Comparison of ENCODE assay signal across 1 cellular context in the genomic region with DNA sequence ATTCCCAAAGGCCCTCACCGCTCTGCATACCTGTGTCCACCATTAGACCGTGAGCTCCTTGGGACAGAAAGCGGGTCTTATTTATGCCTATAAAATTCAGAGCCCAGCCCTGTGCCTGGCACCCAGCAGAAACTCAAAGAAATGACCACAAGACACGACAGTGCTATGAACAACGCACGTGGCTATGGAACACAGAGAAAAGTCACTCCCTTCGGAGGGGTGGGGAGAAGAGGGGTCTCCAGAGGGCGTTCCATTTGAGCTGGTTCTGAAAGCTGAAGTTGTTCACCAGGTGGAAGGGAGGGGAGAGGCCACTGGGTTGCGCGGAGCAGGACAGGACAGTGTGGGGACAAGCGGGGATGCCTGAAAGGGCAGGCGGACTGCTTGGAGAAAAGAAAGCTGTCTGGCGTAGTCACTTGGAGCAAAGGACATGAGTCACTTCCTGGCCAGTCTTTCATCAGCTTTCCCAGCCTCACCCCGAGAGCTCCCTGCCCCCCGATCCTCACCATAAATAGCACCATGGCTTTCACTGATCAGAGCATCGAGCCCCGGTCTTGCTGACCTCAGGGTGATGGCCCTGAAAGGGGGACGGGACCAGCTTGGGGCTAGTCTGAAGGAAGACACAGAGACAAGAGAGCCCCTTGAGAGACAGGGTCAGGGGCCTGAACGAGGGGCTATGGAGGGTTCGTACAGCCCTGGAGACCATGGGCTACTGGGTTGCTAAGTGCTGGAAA.
TF ChIP-seq lines count a peak whose summit lies in the region.

No MANE protein-coding gene starts in this region.

TF ChIP-seq in K562, 482 proteins besides CTCF, POLR2A, EP300 and RAD21 (continued from another document and continues in another):
- TF ChIP-seq ZNF449 (CRISPR knock-in tag; IDR thresholded peaks at IDR 0.05) (no peak), ARNT (IDR thresholded peaks at IDR 0.05) (peak in 1 of 2 experiments; percentile 31; a peak in 1 of 4 replicates), ZNF143 (CRISPR knock-in tag; IDR thresholded peaks at IDR 0.05) (peak; percentile 62; the same call in 1 of the 2 replicates), NFYB (IDR thresholded peaks at IDR 0.05; ENCODE audit: extremely low read depth, insufficient read length) (no peak), ZNF639 (CRISPR knock-in tag; conservative IDR thresholded peaks at IDR 0.05 in 1 of 2, IDR thresholded peaks at IDR 0.05 in 1 of 2) (no peak), ZBTB9 (CRISPR knock-in tag; IDR thresholded peaks at IDR 0.05) (peak; percentile 11; the same call in 1 of the 2 replicates), SMARCC2 (IDR thresholded peaks at IDR 0.05; ENCODE audit: low read depth) (peak; percentile 67), FOXA3 (CRISPR knock-in tag; conservative IDR thresholded peaks at IDR 0.05 in 1 of 2, IDR thresholded peaks at IDR 0.05 in 1 of 2) (peak in 1 of 2 experiments; percentile 50; a peak in 1 of 4 replicates), MAFF (IDR thresholded peaks at IDR 0.05; ENCODE audit: low read length) (no peak), CEBPB (tag; IDR thresholded peaks at IDR 0.05) (peak; percentile 37; the same call in 1 of the 2 replicates), ARHGAP35 (IDR thresholded peaks at IDR 0.05; ENCODE audit: partially characterized antibody) (no peak), TEAD1 (CRISPR knock-in tag; IDR thresholded peaks at IDR 0.05) (peak; percentile 5 to 53; a peak in 1 of 4 replicates), MTA2 (IDR thresholded peaks at IDR 0.05; ENCODE audit: low read depth) (no peak), GATAD2A (IDR thresholded peaks at IDR 0.05) (0 out of 2 replicates have a peak, but pooled peaks have one; percentile 75), KDM4B (IDR thresholded peaks at IDR 0.05; ENCODE audit: borderline replicate concordance in 2 of 2, low read depth in 1 of 2) (peak in 1 of 2 experiments; percentile 47; a peak in 1 of 4 replicates), KLF13 (tag; IDR thresholded peaks at IDR 0.05; ENCODE audit: borderline replicate concordance, low read depth) (0 out of 2 replicates have a peak, but pooled peaks have one; percentile 52), SP2 (IDR thresholded peaks at IDR 0.05; ENCODE audit: extremely low read depth, low read depth, low read length, poor library complexity, severe bottlenecking) (no peak), FOXP1 (CRISPR knock-in tag; IDR thresholded peaks at IDR 0.05) (peak; percentile 82), SMARCE1 (IDR thresholded peaks at IDR 0.05) (peak; percentile 88), CBFA2T3 (IDR thresholded peaks at IDR 0.05) (peak; percentile 61), SLC30A9 (CRISPR knock-in tag; IDR thresholded peaks at IDR 0.05) (no peak), ZKSCAN1 (IDR thresholded peaks at IDR 0.05; ENCODE audit: low read depth, low read length) (peak; percentile 26; the same call in 1 of the 2 replicates), SIN3A (IDR thresholded peaks at IDR 0.05; ENCODE audit: borderline replicate concordance in 2 of 2, control insufficient read depth in 1 of 2, low read depth in 2 of 2, low read length in 2 of 2) (no peak), BRD4 (IDR thresholded peaks at IDR 0.05) (peak; percentile 54; the same call in 1 of the 2 replicates), BDP1 (IDR thresholded peaks at IDR 0.05; ENCODE audit: insufficient read depth, insufficient read length) (no peak), L3MBTL2 (IDR thresholded peaks at IDR 0.05) (peak; percentile 88), TFAM (CRISPR knock-in tag; conservative IDR thresholded peaks at IDR 0.05) (no peak), CEBPG (CRISPR knock-in tag; IDR thresholded peaks at IDR 0.05) (peak; percentile 97), CEBPG (tag; conservative IDR thresholded peaks at IDR 0.05 in 1 of 2, IDR thresholded peaks at IDR 0.05 in 1 of 2) (peak; percentile 49 to 92; a peak in 3 of 4 replicates), ZNF583 (CRISPR knock-in tag; IDR thresholded peaks at IDR 0.05) (peak; percentile 66), ETV1 (tag; conservative IDR thresholded peaks at IDR 0.05; ENCODE audit: low read depth) (peak; percentile 97), SMARCA5 (IDR thresholded peaks at IDR 0.05) (0 out of 2 replicates have a peak, but pooled peaks have one; percentile 31), BHLHE40 (IDR thresholded peaks at IDR 0.05; ENCODE audit: low read length) (0 out of 2 replicates have a peak, but pooled peaks have one; percentile 6), FOXM1 (IDR thresholded peaks at IDR 0.05; ENCODE audit: low read depth) (no peak), FOXM1 (CRISPR knock-in tag; IDR thresholded peaks at IDR 0.05; ENCODE audit: low read depth) (no peak), SAFB (IDR thresholded peaks at IDR 0.05; ENCODE audit: borderline replicate concordance, low read depth, low read length) (no peak), TFE3 (CRISPR knock-in tag; IDR thresholded peaks at IDR 0.05) (no peak), ZNF561 (CRISPR knock-in tag; conservative IDR thresholded peaks at IDR 0.05) (no peak), CREBBP (IDR thresholded peaks at IDR 0.05; ENCODE audit: low read depth, low read length) (no peak), ZNF12 (CRISPR knock-in tag; IDR thresholded peaks at IDR 0.05) (no peak), ZNF239 (CRISPR knock-in tag; IDR thresholded peaks at IDR 0.05) (peak; percentile 7; the same call in 1 of the 2 replicates), ZNF586 (CRISPR knock-in tag; conservative IDR thresholded peaks at IDR 0.05) (no peak), ZHX1 (conservative IDR thresholded peaks at IDR 0.05; ENCODE audit: low read length) (no peak), ZNF316 (IDR thresholded peaks at IDR 0.05) (0 out of 2 replicates have a peak, but pooled peaks have one; percentile 51), NR4A1 (CRISPR knock-in tag; IDR thresholded peaks at IDR 0.05) (no peak; the same call in 1 of the 2 replicates), NR4A1 (tag; IDR thresholded peaks at IDR 0.05) (peak; percentile 85)
- TF ChIP-seq, protein P1, sequence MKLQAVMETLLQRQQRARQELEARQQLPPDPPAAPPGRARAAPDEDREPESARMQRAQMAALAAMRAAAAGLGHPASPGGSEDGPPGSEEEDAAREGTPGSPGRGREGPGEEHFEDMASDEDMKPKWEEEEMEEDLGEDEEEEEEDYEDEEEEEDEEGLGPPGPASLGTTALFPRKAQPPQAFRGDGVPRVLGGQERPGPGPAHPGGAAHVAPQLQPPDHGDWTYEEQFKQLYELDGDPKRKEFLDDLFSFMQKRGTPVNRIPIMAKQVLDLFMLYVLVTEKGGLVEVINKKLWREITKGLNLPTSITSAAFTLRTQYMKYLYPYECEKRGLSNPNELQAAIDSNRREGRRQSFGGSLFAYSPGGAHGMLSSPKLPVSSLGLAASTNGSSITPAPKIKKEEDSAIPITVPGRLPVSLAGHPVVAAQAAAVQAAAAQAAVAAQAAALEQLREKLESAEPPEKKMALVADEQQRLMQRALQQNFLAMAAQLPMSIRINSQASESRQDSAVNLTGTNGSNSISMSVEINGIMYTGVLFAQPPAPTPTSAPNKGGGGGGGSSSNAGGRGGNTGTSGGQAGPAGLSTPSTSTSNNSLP (IDR thresholded peaks at IDR 0.05; ENCODE audit: borderline replicate concordance, low read depth, low read length) = no peak
- TF ChIP-seq, protein P2, sequence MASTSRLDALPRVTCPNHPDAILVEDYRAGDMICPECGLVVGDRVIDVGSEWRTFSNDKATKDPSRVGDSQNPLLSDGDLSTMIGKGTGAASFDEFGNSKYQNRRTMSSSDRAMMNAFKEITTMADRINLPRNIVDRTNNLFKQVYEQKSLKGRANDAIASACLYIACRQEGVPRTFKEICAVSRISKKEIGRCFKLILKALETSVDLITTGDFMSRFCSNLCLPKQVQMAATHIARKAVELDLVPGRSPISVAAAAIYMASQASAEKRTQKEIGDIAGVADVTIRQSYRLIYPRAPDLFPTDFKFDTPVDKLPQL (IDR thresholded peaks at IDR 0.05; ENCODE audit: extremely low read depth, insufficient read length) = no peak
- TF ChIP-seq, protein P3, sequence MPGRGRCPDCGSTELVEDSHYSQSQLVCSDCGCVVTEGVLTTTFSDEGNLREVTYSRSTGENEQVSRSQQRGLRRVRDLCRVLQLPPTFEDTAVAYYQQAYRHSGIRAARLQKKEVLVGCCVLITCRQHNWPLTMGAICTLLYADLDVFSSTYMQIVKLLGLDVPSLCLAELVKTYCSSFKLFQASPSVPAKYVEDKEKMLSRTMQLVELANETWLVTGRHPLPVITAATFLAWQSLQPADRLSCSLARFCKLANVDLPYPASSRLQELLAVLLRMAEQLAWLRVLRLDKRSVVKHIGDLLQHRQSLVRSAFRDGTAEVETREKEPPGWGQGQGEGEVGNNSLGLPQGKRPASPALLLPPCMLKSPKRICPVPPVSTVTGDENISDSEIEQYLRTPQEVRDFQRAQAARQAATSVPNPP (IDR thresholded peaks at IDR 0.05; ENCODE audit: borderline replicate concordance, insufficient read depth, insufficient read length) = no peak
- TF ChIP-seq, protein P4, sequence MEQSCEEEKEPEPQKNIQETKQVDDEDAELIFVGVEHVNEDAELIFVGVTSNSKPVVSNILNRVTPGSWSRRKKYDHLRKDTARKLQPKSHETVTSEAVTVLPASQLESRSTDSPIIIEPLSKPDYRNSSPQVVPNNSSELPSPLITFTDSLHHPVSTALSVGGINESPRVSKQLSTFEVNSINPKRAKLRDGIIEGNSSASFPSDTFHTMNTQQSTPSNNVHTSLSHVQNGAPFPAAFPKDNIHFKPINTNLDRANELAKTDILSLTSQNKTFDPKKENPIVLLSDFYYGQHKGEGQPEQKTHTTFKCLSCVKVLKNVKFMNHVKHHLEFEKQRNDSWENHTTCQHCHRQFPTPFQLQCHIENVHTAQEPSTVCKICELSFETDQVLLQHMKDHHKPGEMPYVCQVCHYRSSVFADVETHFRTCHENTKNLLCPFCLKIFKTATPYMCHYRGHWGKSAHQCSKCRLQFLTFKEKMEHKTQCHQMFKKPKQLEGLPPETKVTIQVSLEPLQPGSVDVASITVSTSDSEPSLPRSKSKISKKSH (CRISPR knock-in tag; IDR thresholded peaks at IDR 0.05) = no peak
- TF ChIP-seq, protein P5, sequence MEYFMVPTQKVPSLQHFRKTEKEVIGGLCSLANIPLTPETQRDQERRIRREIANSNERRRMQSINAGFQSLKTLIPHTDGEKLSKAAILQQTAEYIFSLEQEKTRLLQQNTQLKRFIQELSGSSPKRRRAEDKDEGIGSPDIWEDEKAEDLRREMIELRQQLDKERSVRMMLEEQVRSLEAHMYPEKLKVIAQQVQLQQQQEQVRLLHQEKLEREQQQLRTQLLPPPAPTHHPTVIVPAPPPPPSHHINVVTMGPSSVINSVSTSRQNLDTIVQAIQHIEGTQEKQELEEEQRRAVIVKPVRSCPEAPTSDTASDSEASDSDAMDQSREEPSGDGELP (CRISPR knock-in tag; IDR thresholded peaks at IDR 0.05; ENCODE audit: borderline replicate concordance) = peak; percentile 75
